ENCODE assay signal across 1 cellular context in the genomic region with DNA sequence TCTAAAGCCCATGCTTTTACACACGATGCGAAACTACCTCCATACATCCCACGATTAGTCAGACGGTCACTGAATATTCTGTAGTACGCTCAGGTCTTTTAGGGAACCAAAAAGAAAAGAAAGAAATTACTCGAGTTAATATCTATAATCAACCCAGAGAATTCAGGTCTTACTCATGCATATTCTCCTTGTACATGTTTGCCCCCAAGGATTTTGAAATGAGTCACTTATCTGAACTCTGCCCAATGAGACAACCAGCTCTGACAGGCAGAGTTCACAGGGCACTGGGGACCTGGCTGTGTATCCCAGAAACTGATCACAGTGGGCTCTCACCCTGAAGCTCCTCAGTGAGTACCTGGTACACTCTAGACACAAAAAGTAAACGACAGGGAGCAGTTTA.
TF ChIP-seq lines count a peak whose summit lies in the region.

No MANE protein-coding gene starts in this region.

TF ChIP-seq in HepG2, 621 proteins besides CTCF, POLR2A, EP300 and RAD21:
- TF ChIP-seq, protein P1, sequence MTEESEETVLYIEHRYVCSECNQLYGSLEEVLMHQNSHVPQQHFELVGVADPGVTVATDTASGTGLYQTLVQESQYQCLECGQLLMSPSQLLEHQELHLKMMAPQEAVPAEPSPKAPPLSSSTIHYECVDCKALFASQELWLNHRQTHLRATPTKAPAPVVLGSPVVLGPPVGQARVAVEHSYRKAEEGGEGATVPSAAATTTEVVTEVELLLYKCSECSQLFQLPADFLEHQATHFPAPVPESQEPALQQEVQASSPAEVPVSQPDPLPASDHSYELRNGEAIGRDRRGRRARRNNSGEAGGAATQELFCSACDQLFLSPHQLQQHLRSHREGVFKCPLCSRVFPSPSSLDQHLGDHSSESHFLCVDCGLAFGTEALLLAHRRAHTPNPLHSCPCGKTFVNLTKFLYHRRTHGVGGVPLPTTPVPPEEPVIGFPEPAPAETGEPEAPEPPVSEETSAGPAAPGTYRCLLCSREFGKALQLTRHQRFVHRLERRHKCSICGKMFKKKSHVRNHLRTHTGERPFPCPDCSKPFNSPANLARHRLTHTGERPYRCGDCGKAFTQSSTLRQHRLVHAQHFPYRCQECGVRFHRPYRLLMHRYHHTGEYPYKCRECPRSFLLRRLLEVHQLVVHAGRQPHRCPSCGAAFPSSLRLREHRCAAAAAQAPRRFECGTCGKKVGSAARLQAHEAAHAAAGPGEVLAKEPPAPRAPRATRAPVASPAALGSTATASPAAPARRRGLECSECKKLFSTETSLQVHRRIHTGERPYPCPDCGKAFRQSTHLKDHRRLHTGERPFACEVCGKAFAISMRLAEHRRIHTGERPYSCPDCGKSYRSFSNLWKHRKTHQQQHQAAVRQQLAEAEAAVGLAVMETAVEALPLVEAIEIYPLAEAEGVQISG (CRISPR knock-in tag; IDR thresholded peaks at IDR 0.05): no peak
- peak; percentile 41 for TF ChIP-seq FOSL2 (CRISPR knock-in tag; IDR thresholded peaks at IDR 0.05)
TF ChIP-seq in HepG2: peak in this region for 1.
